1 cellular context compared by ENCODE assay signal in genomic region chr19:41921280-41922219, GRCh38.
TF ChIP-seq lines count a peak whose summit lies in the region.

No MANE protein-coding gene starts in this region.

TF ChIP-seq in H1, 55 proteins besides CTCF, POLR2A, EP300 and RAD21:
- peak; percentile 86 for TF ChIP-seq EZH2 (IDR thresholded peaks at IDR 0.05; ENCODE audit: low read depth, low read length, severe bottlenecking)
- peak; percentile 71; the same call in 1 of the 2 replicates for TF ChIP-seq SUZ12 (IDR thresholded peaks at IDR 0.05; ENCODE audit: low read length)
- TF ChIP-seq E2F6 (IDR thresholded peaks at IDR 0.05): no peak
- no peak for TF ChIP-seq JUND (IDR thresholded peaks at IDR 0.05; ENCODE audit: low read length)
- TF ChIP-seq RNF2 (IDR thresholded peaks at IDR 0.05; ENCODE audit: borderline replicate concordance, low read depth, low read length, missing control alignments, poor library complexity, severe bottlenecking): peak; percentile 57
- no peak for TF ChIP-seq MAFK (IDR thresholded peaks at IDR 0.05; ENCODE audit: low read depth, low read length)
